ENCODE assay signal across 18 cellular contexts in genomic region chr20:48098099-48098498, GRCh38.
DNase-seq lines count a peak whose midpoint lies in the region; ATAC-seq, FAIRE-seq and TF ChIP-seq lines count a peak whose summit lies in the region.
"Had no signal": no experiment of that assay in that cellular context is flagged by ENCODE, and none has a peak within 500 bp of the region (broad histone marks: within the 10 kb centered on the region; RNA-seq: fewer than 3 reads in every experiment).

No MANE protein-coding gene starts in this region.

- H2BK15ac ChIP-seq in H1 (ENCODE audit: low read length), result no peak overlapping the region

- peak; percentile 41 to 52 for ATAC-seq in natural killer cell treated with Interleukin-12 subunit alpha and Interleukin-12 subunit beta and Interleukin-15 and Interleukin-18, amount 100 ng/mL, for 72 hours
- ATAC-seq in natural killer cell (no peak), HG03280 (IDR thresholded peaks at IDR 0.05; ENCODE audit: unreplicated experiment) (no peak), GM19023 (IDR thresholded peaks at IDR 0.05; ENCODE audit: unreplicated experiment) (no peak)
- ATAC-seq: gastroesophageal sphincter, T-helper 17 cell had no signal

- no peak overlapping the region for H2BK5ac ChIP-seq in H1 (ENCODE audit: low read depth, low read length)

- H3K4me3 Mint-ChIP-seq in natural killer cell treated with Interleukin-12 subunit alpha and Interleukin-12 subunit beta and Interleukin-15 and Interleukin-18, amount 100 ng/mL, for 72 hours, result no peak overlapping the region
- H3K4me3 Mint-ChIP-seq in natural killer cell (no peak overlapping the region), HFFc6 (no peak overlapping the region)
- H3K4me3 Mint-ChIP-seq: activated CD4-positive, alpha-beta memory T cell treated with anti-CD3 and anti-CD28 coated beads, Interleukin-2, amount 10 ng/mL, durations not matched to agents 7 days and 5 days; H9; T-helper 17 cell had no signal

- no peaks in the 10 kb centered on the region for H3K36me3 ChIP-seq in H1 (ENCODE audit: control insufficient read depth in 2 of 4, insufficient read depth in 4 of 4, low read length in 3 of 4)
- H3K36me3 ChIP-seq: gastroesophageal sphincter, tibial artery had no signal

- no peak for DNase-seq in natural killer cell treated with Interleukin-12 subunit alpha and Interleukin-12 subunit beta and Interleukin-15 and Interleukin-18, amount 100 ng/mL, for 72 hours (ENCODE audit: low spot score)
- DNase-seq in natural killer cell, result no peak
- peak; percentile 20 for DNase-seq in RPMI7951 (ENCODE audit: low read depth)
- DNase-seq in H1 (ENCODE audit: low read depth in 1 of 2, low spot score in 2 of 2), result no peak
- no peak for DNase-seq in NOMO-1 treated with DMSO at 0.1 percent for 48 hours (lab: John Stamatoyannopoulos, UW; ENCODE audit: unreplicated experiment)
- no peak for DNase-seq in HFFc6
- DNase-seq: activated CD4-positive, alpha-beta memory T cell treated with anti-CD3 and anti-CD28 coated beads, Interleukin-2, amount 10 ng/mL, durations not matched to agents 7 days and 5 days; activated T-cell treated with anti-CD3 and anti-CD28 coated beads, Interleukin-2, amount 50 U/mL, for 48 hours; H9; NCI-H1694; NCI-H345; NK-92 treated with Interleukin-12 subunit alpha and Interleukin-12 subunit beta, amount 100 ng/mL, for 24 hours; stimulated activated CD4-positive, alpha-beta T cell treated with anti-CD3 and anti-CD28 coated beads, Interleukin-12 subunit alpha, Interleukin-12 subunit beta, amount 100 ng/mL, for 4 hours; T-helper 17 cell; tibial artery had no signal

- no peak for TF ChIP-seq POLR2A in H1 (IDR thresholded peaks at IDR 0.05; ENCODE audit: control extremely low read depth in 1 of 2, low read depth in 2 of 2, low read length in 2 of 2)

- POLR2A ChIA-PET in H1 (lab: Charles Lee; ENCODE audit: partially characterized antibody), result interaction anchor here (0.6 kb wide), 1 partner anchor 652 kb away, joined by 3 read pairs; no protein-coding TSS in a partner anchor

- H4K20me1 ChIP-seq in H1 (replicated peaks in 1 of 2; ENCODE audit: control insufficient read depth in 1 of 2, insufficient read depth in 2 of 2, low read length in 2 of 2), result no peaks in the 10 kb centered on the region

- H3K9ac ChIP-seq in H1 (replicated peaks in 1 of 4; ENCODE audit: extremely low read depth in 1 of 4, low read depth in 3 of 4, low read length in 3 of 4), result no peak overlapping the region

- no peak overlapping the region for H2AK5ac ChIP-seq in H1 (ENCODE audit: low read depth, low read length)

- no peak overlapping the region for H2BK20ac ChIP-seq in H1 (ENCODE audit: low read length)

- H3K14ac ChIP-seq in H1 (ENCODE audit: insufficient read length), result no peak overlapping the region

- H3K4me3 ChIP-seq in H1 (ENCODE audit: extremely low read depth in 1 of 4, insufficient read depth in 2 of 4, low read depth in 3 of 4, low read length in 4 of 4), result no peak overlapping the region
- H3K4me3 ChIP-seq: gastroesophageal sphincter, tibial artery had no signal

- H2AFZ ChIP-seq in H1 (ENCODE audit: low read length), result no peak overlapping the region

- H3K23me2 ChIP-seq in H1 (ENCODE audit: low read depth, low read length), result no peaks in the 10 kb centered on the region

- H3K27me3 Mint-ChIP-seq in natural killer cell treated with Interleukin-12 subunit alpha and Interleukin-12 subunit beta and Interleukin-15 and Interleukin-18, amount 100 ng/mL, for 72 hours, result peaks cover 15 to 25% of the 10 kb centered on the region in 2 donors
- H3K27me3 Mint-ChIP-seq in natural killer cell (ENCODE audit: low read depth in 2 of 2) (peaks cover 10 to 13% of the 10 kb centered on the region in 2 donors), HFFc6 (ENCODE audit: insufficient read depth) (peaks cover 3% of the 10 kb centered on the region; the same call in 1 of the 2 replicates)
- H3K27me3 Mint-ChIP-seq: activated CD4-positive, alpha-beta memory T cell treated with anti-CD3 and anti-CD28 coated beads, Interleukin-2, amount 10 ng/mL, durations not matched to agents 7 days and 5 days had no signal

- H3K4me1 ChIP-seq in H1 (replicated peaks in 1 of 4; ENCODE audit: control insufficient read depth in 3 of 4, insufficient read depth in 4 of 4, low read length in 3 of 4), result no peaks in the 10 kb centered on the region
- H3K4me1 ChIP-seq: gastroesophageal sphincter, tibial artery had no signal

- H4K91ac ChIP-seq in H1 (replicated peaks; ENCODE audit: insufficient read length, low read length), result no peak overlapping the region

- intact Hi-C loops in natural killer cell (cut with micrococcal nuclease), result no loop called here

- no peaks in the 10 kb centered on the region; the same call in 1 of the 2 replicates for H3K79me1 ChIP-seq in H1 (ENCODE audit: low read depth, low read length)

- H3K9me3 ChIP-seq in H1 (ENCODE audit: insufficient read depth in 2 of 2, low read depth in 1 of 2, low read length in 1 of 2), result no peaks in the 10 kb centered on the region
- H3K9me3 ChIP-seq: gastroesophageal sphincter, tibial artery had no signal

- 74% methylated on average over 2 of the region's 2 CpGs; no CpG with 5 or more reads in 1 of the 2 experiments for WGBS in H1 (ENCODE audit: extremely low coverage in 1 of 2, insufficient coverage in 1 of 2, insufficient read length in 1 of 2, insufficient replicate concordance in 2 of 2, low coverage in 1 of 2, low lambda C conversion rate in 2 of 2, missing lambda C conversion rate in 1 of 2), 2 experiments

- no peaks in the 10 kb centered on the region for H3K36me3 Mint-ChIP-seq in natural killer cell treated with Interleukin-12 subunit alpha and Interleukin-12 subunit beta and Interleukin-15 and Interleukin-18, amount 100 ng/mL, for 72 hours
- no peaks in the 10 kb centered on the region for H3K36me3 Mint-ChIP-seq in natural killer cell
- H3K36me3 Mint-ChIP-seq in HFFc6 (ENCODE audit: low read depth), result no peaks in the 10 kb centered on the region

- H3K27ac ChIP-seq in H1 (ENCODE audit: low read depth, low read length), result no peak overlapping the region
- H3K27ac ChIP-seq: gastroesophageal sphincter, tibial artery had no signal

- H4K5ac ChIP-seq in H1 (ENCODE audit: insufficient read length, low read depth, low read length), result no peak overlapping the region

- no peak overlapping the region for H3K27ac Mint-ChIP-seq in natural killer cell treated with Interleukin-12 subunit alpha and Interleukin-12 subunit beta and Interleukin-15 and Interleukin-18, amount 100 ng/mL, for 72 hours
- H3K27ac Mint-ChIP-seq in natural killer cell (no peak overlapping the region), HFFc6 (no peak overlapping the region)
- H3K27ac Mint-ChIP-seq: activated CD4-positive, alpha-beta memory T cell treated with anti-CD3 and anti-CD28 coated beads, Interleukin-2, amount 10 ng/mL, durations not matched to agents 7 days and 5 days; H9; T-helper 17 cell had no signal

- FAIRE-seq in H1 (lab: Jason Lieb, UNC), result no peak

- H3K79me2 ChIP-seq in H1 (ENCODE audit: control insufficient read depth in 1 of 2, insufficient read depth in 2 of 2, low read length in 2 of 2), result no peaks in the 10 kb centered on the region

- no peak for TF ChIP-seq RAD21 in H1 (IDR thresholded peaks at IDR 0.05 in 1 of 2, conservative IDR thresholded peaks at IDR 0.05 in 1 of 2; ENCODE audit: low read depth in 2 of 2, low read length in 2 of 2)

- CTCF ChIA-PET in H1 (lab: Charles Lee; ENCODE audit: partially characterized antibody), result interaction anchor here (1.2 to 1.8 kb wide), 2 partner anchors 9 to 418 kb away, joined by 3 to 5 read pairs; no protein-coding TSS in a partner anchor

- H3K18ac ChIP-seq in H1 (ENCODE audit: extremely low read depth, low read length), result no peak overlapping the region

- no peak overlapping the region for H3K4me2 ChIP-seq in H1 (ENCODE audit: insufficient read depth in 1 of 2, low read depth in 2 of 2, low read length in 2 of 2)

- H3K9me3 Mint-ChIP-seq in natural killer cell treated with Interleukin-12 subunit alpha and Interleukin-12 subunit beta and Interleukin-15 and Interleukin-18, amount 100 ng/mL, for 72 hours, result no peaks in the 10 kb centered on the region
- H3K9me3 Mint-ChIP-seq in natural killer cell, result no peaks in the 10 kb centered on the region
- peaks cover 64% of the 10 kb centered on the region for H3K9me3 Mint-ChIP-seq in HFFc6
- H3K9me3 Mint-ChIP-seq: activated CD4-positive, alpha-beta memory T cell treated with anti-CD3 and anti-CD28 coated beads, Interleukin-2, amount 10 ng/mL, durations not matched to agents 7 days and 5 days; H9 had no signal

- no peaks in the 10 kb centered on the region for H3K27me3 ChIP-seq in H1 (replicated peaks in 1 of 4; ENCODE audit: control insufficient read depth in 3 of 4, extremely low read depth in 1 of 4, insufficient read depth in 3 of 4, low read length in 3 of 4)
- H3K27me3 ChIP-seq: gastroesophageal sphincter had no signal

- TF ChIP-seq EP300 in H1 (IDR thresholded peaks at IDR 0.05; ENCODE audit: borderline replicate concordance in 1 of 2, low read depth in 2 of 2, low read length in 2 of 2), result no peak

- no peak overlapping the region for H2BK12ac ChIP-seq in H1 (ENCODE audit: low read depth, low read length)

- no peak overlapping the region for H3K56ac ChIP-seq in H1 (replicated peaks; ENCODE audit: insufficient read length, low read depth, low read length)

- H3K23ac ChIP-seq in H1 (ENCODE audit: insufficient read length), result no peak overlapping the region

- TF ChIP-seq CTCF in natural killer cell (IDR thresholded peaks at IDR 0.05) (no peak), H1 (IDR thresholded peaks at IDR 0.05; ENCODE audit: control extremely low read depth in 1 of 3, insufficient read depth in 1 of 3, low read depth in 1 of 3, low read length in 3 of 3) (no peak), HFFc6 (IDR thresholded peaks at IDR 0.05) (no peak)

- no peak overlapping the region for H3K4ac ChIP-seq in H1 (replicated peaks; ENCODE audit: insufficient read length, low read depth, low read length)

- H2BK120ac ChIP-seq in H1 (replicated peaks; ENCODE audit: low read depth, low read length), result no peak overlapping the region

- H3K4me1 Mint-ChIP-seq in natural killer cell treated with Interleukin-12 subunit alpha and Interleukin-12 subunit beta and Interleukin-15 and Interleukin-18, amount 100 ng/mL, for 72 hours (ENCODE audit: low read depth in 2 of 2), result no peaks in the 10 kb centered on the region
- H3K4me1 Mint-ChIP-seq in natural killer cell (no peaks in the 10 kb centered on the region), HFFc6 (ENCODE audit: low read depth) (no peaks in the 10 kb centered on the region)
- H3K4me1 Mint-ChIP-seq: activated CD4-positive, alpha-beta memory T cell treated with anti-CD3 and anti-CD28 coated beads, Interleukin-2, amount 10 ng/mL, durations not matched to agents 7 days and 5 days; T-helper 17 cell had no signal

- H4K8ac ChIP-seq in H1 (ENCODE audit: extremely low read depth, insufficient read depth, low read length), result no peak overlapping the region

TF ChIP-seq in H1, 55 proteins besides CTCF, POLR2A, EP300 and RAD21 (continues in another document):
- TF ChIP-seq SIX5 (IDR thresholded peaks at IDR 0.05; ENCODE audit: low read depth, low read length), result peak; percentile 44
- no peak for TF ChIP-seq CREB1 (IDR thresholded peaks at IDR 0.05)

Comparison
In these comparisons a context has a peak if more than half of its experiments do, and no peak if none do; other contexts are left out.
1. ATAC-seq: peak in natural killer cell treated with Interleukin-12 subunit alpha and Interleukin-12 subunit beta and Interleukin-15 and Interleukin-18, amount 100 ng/mL, for 72 hours (2 of 2); none in natural killer cell (0 of 3), HG03280 (single experiment) and GM19023 (single experiment).